In the genomic region with DNA sequence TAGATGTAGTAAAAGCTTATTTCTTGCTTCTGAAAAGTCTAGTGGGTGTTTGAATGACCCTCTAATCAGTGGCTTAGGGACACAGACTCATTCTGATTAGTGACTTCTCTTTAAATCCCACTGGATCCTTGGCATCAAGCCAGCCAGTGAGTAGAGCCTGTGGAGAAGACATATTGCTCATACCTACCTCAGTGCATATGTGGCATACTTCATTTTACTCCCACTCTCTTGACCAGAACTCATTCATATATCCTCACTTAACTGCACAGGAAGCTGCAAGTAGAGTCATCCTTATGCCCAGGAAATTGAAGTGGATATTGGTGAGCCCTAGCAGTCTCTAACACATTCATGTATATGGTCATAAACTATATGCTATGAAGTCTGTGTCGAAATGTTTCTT, we compare ENCODE assay signal across 2 cellular contexts.
TF ChIP-seq lines count a peak whose summit lies in the region.

No MANE protein-coding gene starts in this region.

TF ChIP-seq in SK-N-SH, 30 proteins besides CTCF, POLR2A, EP300 and RAD21 (continued from another document):
- TF ChIP-seq TAF1 (IDR thresholded peaks at IDR 0.05; ENCODE audit: borderline replicate concordance, low read depth, low read length), result no peak

TF ChIP-seq in SK-N-SH treated with all-trans-retinoic acid at 6 μM for 48 hours, 23 proteins besides CTCF, POLR2A, EP300 and RAD21 (continued from another document):
- TF ChIP-seq ZC3H10 (CRISPR knock-in tag; IDR thresholded peaks at IDR 0.05) (no peak), ZFP30 (CRISPR knock-in tag; IDR thresholded peaks at IDR 0.05) (no peak), ZNF565 (CRISPR knock-in tag; conservative IDR thresholded peaks at IDR 0.05; ENCODE audit: low read depth) (no peak), ESRRG (CRISPR knock-in tag; IDR thresholded peaks at IDR 0.05) (no peak), ZNF8 (CRISPR knock-in tag; IDR thresholded peaks at IDR 0.05) (no peak), ISL1 (CRISPR knock-in tag; IDR thresholded peaks at IDR 0.05) (no peak), ZNF70 (CRISPR knock-in tag; IDR thresholded peaks at IDR 0.05) (no peak)
- TF ChIP-seq, protein P1, sequence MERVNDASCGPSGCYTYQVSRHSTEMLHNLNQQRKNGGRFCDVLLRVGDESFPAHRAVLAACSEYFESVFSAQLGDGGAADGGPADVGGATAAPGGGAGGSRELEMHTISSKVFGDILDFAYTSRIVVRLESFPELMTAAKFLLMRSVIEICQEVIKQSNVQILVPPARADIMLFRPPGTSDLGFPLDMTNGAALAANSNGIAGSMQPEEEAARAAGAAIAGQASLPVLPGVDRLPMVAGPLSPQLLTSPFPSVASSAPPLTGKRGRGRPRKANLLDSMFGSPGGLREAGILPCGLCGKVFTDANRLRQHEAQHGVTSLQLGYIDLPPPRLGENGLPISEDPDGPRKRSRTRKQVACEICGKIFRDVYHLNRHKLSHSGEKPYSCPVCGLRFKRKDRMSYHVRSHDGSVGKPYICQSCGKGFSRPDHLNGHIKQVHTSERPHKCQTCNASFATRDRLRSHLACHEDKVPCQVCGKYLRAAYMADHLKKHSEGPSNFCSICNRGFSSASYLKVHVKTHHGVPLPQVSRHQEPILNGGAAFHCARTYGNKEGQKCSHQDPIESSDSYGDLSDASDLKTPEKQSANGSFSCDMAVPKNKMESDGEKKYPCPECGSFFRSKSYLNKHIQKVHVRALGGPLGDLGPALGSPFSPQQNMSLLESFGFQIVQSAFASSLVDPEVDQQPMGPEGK (CRISPR knock-in tag; IDR thresholded peaks at IDR 0.05; ENCODE audit: borderline replicate concordance), result no peak
